Comparison of ENCODE assay signal across 20 cellular contexts in the genomic region with DNA sequence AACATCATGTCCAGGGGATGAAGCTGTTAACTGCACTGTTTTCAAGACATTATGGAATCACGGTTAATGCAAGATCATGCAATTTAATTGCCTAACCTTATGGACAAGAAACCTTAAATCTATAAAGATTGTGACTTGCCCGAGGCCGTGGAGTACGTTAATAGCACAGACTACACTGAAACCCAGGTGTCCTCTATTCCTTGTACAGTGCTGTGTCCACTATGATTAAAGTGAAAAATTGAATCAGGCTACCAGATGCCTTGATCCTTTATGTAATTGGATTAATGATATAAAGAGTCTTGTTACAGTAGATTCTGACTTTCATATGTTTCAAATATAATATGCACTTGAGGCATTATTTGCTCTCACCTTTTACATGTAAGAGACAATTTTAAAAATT. TPM values are rescaled to one million over a fixed set of nuclear protein-coding genes. Genes with fewer than 3 reads are reported as not detected.
"Had no signal": no experiment of that assay in that cellular context is flagged by ENCODE, and none has a peak within 500 bp of the region (broad histone marks: within the 10 kb centered on the region; RNA-seq: fewer than 3 reads in every experiment).

No MANE protein-coding gene starts in this region.

- DNase-seq: IMR-90, Karpas-422, KG1, MM.1S, NCI-H1092 treated with DMSO at 0.1 percent for 48 hours, NCI-H1436, NCI-H187, NCI-H2029, NCI-H2081 treated with DMSO at 0.1 percent for 48 hours, NCI-H2171 treated with DMSO at 0.1 percent for 48 hours, NCI-H345, NCI-H446 treated with DMSO at 0.1 percent for 48 hours, NCI-H510A treated with DMSO at 0.1 percent for 48 hours, PC-3, SHP77 had no signal

- ATAC-seq: HepG2, Panc1, PC-3 had no signal

- H3K27ac ChIP-seq: RWPE1 had no signal

RNA-seq across cellular contexts. Expression of a gene that starts 33.9 kb away (rescaled TPM):
- total RNA-seq: OCI-LY7; T-helper 1 cell treated with Interleukin-12 subunit alpha and Interleukin-12 subunit beta and Interleukin-4 antibody, amounts not matched to agents 30 ng/mL and 1 ng/mL, for 36 hours had no signal
